In genomic region chrX:13538414-13538813, GRCh38 we compare ENCODE assay signal across 38 cellular contexts. TPM values are rescaled to one million over a fixed set of nuclear protein-coding genes. Genes with fewer than 3 reads are reported as not detected.
"Had no signal": no experiment of that assay in that cellular context is flagged by ENCODE, and none has a peak within 500 bp of the region (broad histone marks: within the 10 kb centered on the region; RNA-seq: fewer than 3 reads in every experiment).

No MANE protein-coding gene starts in this region.

- H3K4me3 ChIP-seq: MG63 had no signal

- H3K27me3 ChIP-seq: MG63 had no signal

- H3K36me3 ChIP-seq: MG63 had no signal

- DNase-seq: Karpas-422, Kasumi-1, MG63, MM.1S, MV-4-11, NCI-H1048, NCI-H1092, NCI-H1092 treated with DMSO at 0.1 percent for 48 hours, NCI-H1105, NCI-H1105 treated with DMSO at 0.1 percent for 48 hours, NCI-H1417, NCI-H1417 treated with DMSO at 0.1 percent for 48 hours, NCI-H1436, NCI-H1436 treated with DMSO at 0.1 percent for 48 hours, NCI-H146, NCI-H1694, NCI-H1694 treated with DMSO at 0.1 percent for 48 hours, NCI-H187, NCI-H187 treated with DMSO at 0.1 percent for 48 hours, NCI-H1930, NCI-H2029, NCI-H2029 treated with DMSO at 0.1 percent for 48 hours, NCI-H2081, NCI-H2081 treated with DMSO at 0.1 percent for 48 hours, NCI-H2107, NCI-H2171, NCI-H2171 treated with DMSO at 0.1 percent for 48 hours, NCI-H2227 treated with DMSO at 0.1 percent for 48 hours, NCI-H226, NCI-H345, NCI-H446, NCI-H446 treated with DMSO at 0.1 percent for 48 hours, NCI-H510A, NCI-H510A treated with DMSO at 0.1 percent for 48 hours had no signal

- H3K9me3 ChIP-seq: MG63 had no signal

RNA-seq across cellular contexts. Expression of gene EGFL6, which starts 31.0 kb away (rescaled TPM):
- total RNA-seq: LHCN-M2, M059J, MCF 10A, NCI-H460 had no signal
